Comparison of ENCODE assay signal across 22 cellular contexts in genomic region chr17:42639484-42640474, GRCh38. TPM values are rescaled to one million over a fixed set of nuclear protein-coding genes. Genes with fewer than 3 reads are reported as not detected.
"Had no signal": no experiment of that assay in that cellular context is flagged by ENCODE, and none has a peak within 500 bp of the region (broad histone marks: within the 10 kb centered on the region; RNA-seq: fewer than 3 reads in every experiment).

No MANE protein-coding gene starts in this region.

- H3K27ac ChIP-seq: brain microvascular endothelial cell, dorsolateral prefrontal cortex, epithelial cell of prostate, foreskin keratinocyte, left ventricle myocardium inferior, prostate gland, right atrium auricular region, thyroid gland had no signal

- ATAC-seq: activated CD8-positive, alpha-beta T cell treated with anti-CD3 and anti-CD28 coated beads for 36 hours; activated T-cell treated with anti-CD3 and anti-CD28 coated beads, Interleukin-2, amount 50 U/mL, for 4 hours; foreskin keratinocyte had no signal

- FAIRE-seq: colon had no signal

- H3K4me1 ChIP-seq: foreskin keratinocyte, left ventricle myocardium inferior, prostate gland, right atrium auricular region, thyroid gland had no signal

- H3K9me3 ChIP-seq: left ventricle myocardium inferior, prostate gland, right atrium auricular region, thyroid gland had no signal

- H3K27me3 ChIP-seq: brain microvascular endothelial cell, right atrium auricular region, thyroid gland had no signal

- H3K4me3 ChIP-seq: dorsolateral prefrontal cortex, left ventricle myocardium inferior, prostate gland, right atrium auricular region, thyroid gland had no signal

- DNase-seq: activated CD4-positive, alpha-beta T cell treated with anti-CD3 and anti-CD28 coated beads for 48 hours; activated CD4-positive, CD25-positive, alpha-beta regulatory T cell; activated CD8-positive, alpha-beta T cell treated with anti-CD3 and anti-CD28 coated beads for 36 hours; activated naive CD4-positive, alpha-beta T cell treated with anti-CD3 and anti-CD28 coated beads for 36 hours; activated T-cell treated with anti-CD3 and anti-CD28 coated beads, Interleukin-2, amount 50 U/mL, for 4 hours; anterior cingulate cortex; brain microvascular endothelial cell; central memory CD4-positive, alpha-beta T cell; dorsolateral prefrontal cortex; endodermal cell; foreskin keratinocyte; kidney glomerular epithelial cell; left ventricle myocardium inferior; mammary epithelial cell; midbrain; stimulated activated CD4-positive, alpha-beta T cell treated with anti-CD3 and anti-CD28 coated beads, Interleukin-2, amount 100 ng/mL, for 24 hours; stimulated activated naive CD4-positive, alpha-beta T cell treated with Interleukin-2 at 50 U/mL for 16 hours; thyroid gland had no signal

- H3K36me3 ChIP-seq: brain microvascular endothelial cell, left ventricle myocardium inferior, prostate gland, right atrium auricular region, thyroid gland had no signal

RNA-seq across cellular contexts. Expression of gene CCR10, which starts 41.9 kb away (rescaled TPM):
- total RNA-seq: activated CD8-positive, alpha-beta T cell treated with anti-CD3 and anti-CD28 coated beads for 36 hours had no signal
